1 cellular context compared by ENCODE assay signal in the genomic region with DNA sequence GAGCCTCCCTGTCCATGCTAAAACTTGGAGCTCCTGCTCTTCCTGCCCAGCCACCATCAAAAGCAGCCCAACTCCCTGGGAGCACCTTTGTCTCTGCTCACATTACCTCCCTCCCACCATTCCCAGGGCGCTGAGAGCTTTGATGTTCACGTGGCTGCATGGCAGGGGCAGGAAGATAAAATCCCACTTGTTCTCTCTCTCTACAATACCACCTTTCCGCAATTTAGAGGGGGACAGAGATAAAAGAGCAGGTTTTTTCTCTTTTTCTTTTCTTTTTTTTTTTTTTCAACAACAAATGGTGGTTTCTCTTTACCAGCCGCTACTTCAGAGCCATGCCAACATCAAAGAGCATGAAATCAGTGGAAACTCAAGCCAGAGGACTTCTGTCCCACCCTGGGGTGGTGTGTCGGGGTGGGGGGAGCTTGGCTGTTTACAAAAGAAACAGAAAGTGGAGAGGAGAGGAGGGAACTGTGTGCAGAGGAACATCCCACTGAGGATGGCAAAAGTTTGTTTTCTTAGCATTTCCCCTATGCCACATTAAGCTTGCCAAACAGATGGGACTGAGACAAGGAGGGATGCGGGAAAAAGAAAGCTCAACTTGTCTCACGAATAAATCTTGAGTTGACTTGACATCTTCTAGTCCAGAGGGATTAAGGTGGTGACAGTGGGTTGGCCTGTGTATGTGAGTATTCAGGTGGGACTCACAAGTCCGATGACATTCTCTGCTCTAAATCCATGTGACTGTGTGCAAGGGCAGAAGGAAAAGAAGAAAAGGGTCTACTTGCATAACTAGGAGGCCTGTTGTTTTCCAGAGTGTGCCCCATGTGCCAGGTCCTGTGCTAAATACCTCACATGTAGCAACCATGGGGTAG.
TF ChIP-seq lines count a peak whose summit lies in the region.

No MANE protein-coding gene starts in this region.

TF ChIP-seq in GM12878, 131 proteins besides CTCF, POLR2A, EP300 and RAD21 (continued from another document):
- TF ChIP-seq, protein P1, sequence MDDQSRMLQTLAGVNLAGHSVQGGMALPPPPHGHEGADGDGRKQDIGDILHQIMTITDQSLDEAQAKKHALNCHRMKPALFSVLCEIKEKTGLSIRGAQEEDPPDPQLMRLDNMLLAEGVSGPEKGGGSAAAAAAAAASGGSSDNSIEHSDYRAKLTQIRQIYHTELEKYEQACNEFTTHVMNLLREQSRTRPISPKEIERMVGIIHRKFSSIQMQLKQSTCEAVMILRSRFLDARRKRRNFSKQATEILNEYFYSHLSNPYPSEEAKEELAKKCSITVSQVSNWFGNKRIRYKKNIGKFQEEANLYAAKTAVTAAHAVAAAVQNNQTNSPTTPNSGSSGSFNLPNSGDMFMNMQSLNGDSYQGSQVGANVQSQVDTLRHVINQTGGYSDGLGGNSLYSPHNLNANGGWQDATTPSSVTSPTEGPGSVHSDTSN (IDR thresholded peaks at IDR 0.05; ENCODE audit: insufficient replicate concordance, low read depth, low read length), result no peak
- TF ChIP-seq RBBP5 (conservative IDR thresholded peaks at IDR 0.05), result no peak
- no peak for TF ChIP-seq ZBTB11 (CRISPR knock-in tag; IDR thresholded peaks at IDR 0.05)
- no peak for TF ChIP-seq POU2F2 (IDR thresholded peaks at IDR 0.05; ENCODE audit: borderline replicate concordance, low read depth, low read length)
